Comparison of ENCODE assay signal across 9 cellular contexts in genomic region chr15:81091889-81092558, GRCh38. TPM values are rescaled to one million over a fixed set of nuclear protein-coding genes. Genes with fewer than 3 reads are reported as not detected.
A peak's percentile ranks its signal among the peaks of the same experiment; 100 is the strongest.
DNase-seq lines count a peak whose midpoint lies in the region; ATAC-seq and TF ChIP-seq lines count a peak whose summit lies in the region.
"Had no signal": no experiment of that assay in that cellular context is flagged by ENCODE, and none has a peak within 500 bp of the region (broad histone marks: within the 10 kb centered on the region; RNA-seq: fewer than 3 reads in every experiment).

No MANE protein-coding gene starts in this region.

- WGBS in right lobe of liver (ENCODE audit: insufficient coverage, low coverage, low lambda C conversion rate, missing lambda C conversion rate), result 58% methylated on average over 12 of the region's 13 CpGs

- H3K9me2 ChIP-seq in Loucy (replicated peaks; ENCODE audit: low read depth, low read length), result no peaks in the 10 kb centered on the region

- no peaks in the 10 kb centered on the region for H3F3A ChIP-seq in Loucy (ENCODE audit: low read depth)

- no peak overlapping the region for H3K27ac Mint-ChIP-seq in activated naive CD8-positive, alpha-beta T cell treated with anti-CD3 and anti-CD28 coated beads for 36 hours

- intact Hi-C loops in right lobe of liver (cut with DNase I), result no loop called here
- intact Hi-C loops in posterior vena cava (cut with DNase I), result loop anchor here in 1 of 2 donors (2.0 kb wide), 1 partner anchor 41 kb away; no protein-coding TSS in a partner anchor

- no peaks in the 10 kb centered on the region for H3K9me3 ChIP-seq in Loucy (ENCODE audit: insufficient read depth, low read depth, low read length)
- no peaks in the 10 kb centered on the region for H3K9me3 ChIP-seq in right lobe of liver

- H3K27ac ChIP-seq in right lobe of liver, result no peak overlapping the region

- H3K4me1 Mint-ChIP-seq in activated naive CD8-positive, alpha-beta T cell treated with anti-CD3 and anti-CD28 coated beads for 36 hours, result no peaks in the 10 kb centered on the region

- H3K9ac ChIP-seq in Loucy (ENCODE audit: low read depth, low read length, poor library complexity, severe bottlenecking), result no peak overlapping the region

- no peak overlapping the region for H3K4me2 ChIP-seq in Loucy (ENCODE audit: low read depth, low read length, poor library complexity, severe bottlenecking)

- H3K4me1 ChIP-seq in Loucy (ENCODE audit: insufficient read depth, low read length, poor library complexity, severe bottlenecking) (peaks cover 6% of the 10 kb centered on the region), right lobe of liver (no peaks in the 10 kb centered on the region)

- H3K4me3 ChIP-seq in Loucy (ENCODE audit: low read length, poor library complexity, severe bottlenecking), result no peak overlapping the region
- no peak overlapping the region for H3K4me3 ChIP-seq in right lobe of liver

- no peak for TF ChIP-seq POLR2A in right lobe of liver (IDR thresholded peaks at IDR 0.05)

- TF ChIP-seq CTCF in Loucy (conservative IDR thresholded peaks at IDR 0.05; ENCODE audit: low read length), result no peak
- no peak for TF ChIP-seq CTCF in right lobe of liver (IDR thresholded peaks at IDR 0.05)

- H3K27me3 ChIP-seq in Loucy (ENCODE audit: insufficient read depth, low read length, poor library complexity, severe bottlenecking), result no peaks in the 10 kb centered on the region
- H3K27me3 ChIP-seq in right lobe of liver, result no peaks in the 10 kb centered on the region

- no peaks in the 10 kb centered on the region for H3K36me3 Mint-ChIP-seq in activated naive CD8-positive, alpha-beta T cell treated with anti-CD3 and anti-CD28 coated beads for 36 hours

- no peaks in the 10 kb centered on the region for H4K20me1 ChIP-seq in Loucy (ENCODE audit: insufficient read depth, low read length, poor library complexity, severe bottlenecking)

- H3K4me3 Mint-ChIP-seq in activated naive CD8-positive, alpha-beta T cell treated with anti-CD3 and anti-CD28 coated beads for 36 hours, result no peak overlapping the region

- H3K79me2 ChIP-seq in Loucy (ENCODE audit: insufficient read depth, low read length), result no peaks in the 10 kb centered on the region

- H2AFZ ChIP-seq in Loucy (ENCODE audit: low read length), result peak overlapping the region; percentile 6

- ATAC-seq in right lobe of liver, result peak; percentile 13 to 74 (median 38)
- ATAC-seq in HG03378 (IDR thresholded peaks at IDR 0.05; ENCODE audit: unreplicated experiment), result no peak

- H3K9me3 Mint-ChIP-seq in activated naive CD8-positive, alpha-beta T cell treated with anti-CD3 and anti-CD28 coated beads for 36 hours, result no peaks in the 10 kb centered on the region

- peaks cover 22% of the 10 kb centered on the region for H3K27me3 Mint-ChIP-seq in activated naive CD8-positive, alpha-beta T cell treated with anti-CD3 and anti-CD28 coated beads for 36 hours

- H3K36me3 ChIP-seq in Loucy (ENCODE audit: insufficient read depth, low read length) (no peaks in the 10 kb centered on the region), right lobe of liver (no peaks in the 10 kb centered on the region)

- DNase-seq in AG08395 (ENCODE audit: low spot score), result peak; percentile 94
- DNase-seq in brain pericyte (ENCODE audit: low read depth, low spot score), result peak; percentile 71
- no peak for DNase-seq in right lobe of liver
- no peak for DNase-seq in activated naive CD8-positive, alpha-beta T cell treated with anti-CD3 and anti-CD28 coated beads for 36 hours
- DNase-seq in activated effector memory CD4-positive, alpha-beta T cell treated with Interleukin-2 at 50 U/mL for 16 hours, result no peak
- no peak for DNase-seq in posterior vena cava (ENCODE audit: low spot score)
- DNase-seq: occipital lobe had no signal

RNA-seq across cellular contexts. Expression of gene CFAP161, which starts 42.0 kb away (rescaled TPM):
- total RNA-seq in right lobe of liver, result under 1 TPM in 2 of 6 experiments, not detected in 4; 0.25 to 0.42 TPM
- not detected for total RNA-seq in activated naive CD8-positive, alpha-beta T cell treated with anti-CD3 and anti-CD28 coated beads for 36 hours
- under 1 TPM in 1 of 2 donors, not detected in 1; 0.52 TPM for total RNA-seq in posterior vena cava

Comparison
In these comparisons a context has a peak if more than half of its experiments do, and no peak if none do; other contexts are left out.
1. DNase-seq: peak in AG08395 (single experiment) and brain pericyte (single experiment); none in right lobe of liver (0 of 3), activated naive CD8-positive, alpha-beta T cell treated with anti-CD3 and anti-CD28 coated beads for 36 hours (single experiment), activated effector memory CD4-positive, alpha-beta T cell treated with Interleukin-2 at 50 U/mL for 16 hours (single experiment) and posterior vena cava (single experiment).